Comparison of ENCODE assay signal across 17 cellular contexts in genomic region chr2:127517465-127517864, GRCh38.
"Had no signal": no experiment of that assay in that cellular context is flagged by ENCODE, and none has a peak within 500 bp of the region (broad histone marks: within the 10 kb centered on the region; RNA-seq: fewer than 3 reads in every experiment).

No MANE protein-coding gene starts in this region.

- H3K4me3 Mint-ChIP-seq: activated CD4-positive, alpha-beta T cell treated with anti-CD3 and anti-CD28 coated beads, Interleukin-2, amount 10 ng/mL, durations not matched to agents 7 days and 5 days; activated naive CD8-positive, alpha-beta T cell treated with anti-CD3 and anti-CD28 coated beads, Interleukin-2, amount 50 U/mL, for 24 hours; activated T-helper 1 cell treated with anti-CD3 and anti-CD28 coated beads, Interleukin-12 subunit alpha, Interleukin-12 subunit beta, Interleukin-2, Interleukin-4 antibody, amounts not matched to agents 30 ng/mL and 10 ng/mL and 1 ng/mL, durations not matched to agents 14 hours and 24 hours and 36 hours; naive B cell; stimulated activated memory B cell treated with anti-CD40 and anti-IgM and Interleukin-4, amounts not matched to agents 10 μg/mL and 1 μg/mL and 100 μg/mL, for 72 hours had no signal

- H3K27me3 Mint-ChIP-seq: activated CD4-positive, alpha-beta T cell treated with anti-CD3 and anti-CD28 coated beads, Interleukin-2, amount 10 ng/mL, durations not matched to agents 7 days and 5 days; activated naive CD8-positive, alpha-beta T cell treated with anti-CD3 and anti-CD28 coated beads, Interleukin-2, amount 50 U/mL, for 24 hours; naive B cell; stimulated activated memory B cell treated with anti-CD40 and anti-IgM and Interleukin-4, amounts not matched to agents 10 μg/mL and 1 μg/mL and 100 μg/mL, for 72 hours had no signal

- ATAC-seq: activated naive CD8-positive, alpha-beta T cell treated with anti-CD3 and anti-CD28 coated beads, Interleukin-2, amount 50 U/mL, for 24 hours; stimulated activated memory B cell treated with anti-CD40 and anti-IgM and Interleukin-4, amounts not matched to agents 10 μg/mL and 1 μg/mL and 100 μg/mL, for 72 hours had no signal

- H3K27me3 ChIP-seq: tibial nerve had no signal

- H3K27ac Mint-ChIP-seq: activated CD4-positive, alpha-beta T cell treated with anti-CD3 and anti-CD28 coated beads, Interleukin-2, amount 10 ng/mL, durations not matched to agents 7 days and 5 days; activated naive CD8-positive, alpha-beta T cell treated with anti-CD3 and anti-CD28 coated beads, Interleukin-2, amount 50 U/mL, for 24 hours; activated T-helper 1 cell treated with anti-CD3 and anti-CD28 coated beads, Interleukin-12 subunit alpha, Interleukin-12 subunit beta, Interleukin-2, Interleukin-4 antibody, amounts not matched to agents 30 ng/mL and 10 ng/mL and 1 ng/mL, durations not matched to agents 14 hours and 24 hours and 36 hours; stimulated activated memory B cell treated with anti-CD40 and anti-IgM and Interleukin-4, amounts not matched to agents 10 μg/mL and 1 μg/mL and 100 μg/mL, for 72 hours had no signal

- H3K9me3 Mint-ChIP-seq: activated CD4-positive, alpha-beta T cell treated with anti-CD3 and anti-CD28 coated beads, Interleukin-2, amount 10 ng/mL, durations not matched to agents 7 days and 5 days; activated naive CD8-positive, alpha-beta T cell treated with anti-CD3 and anti-CD28 coated beads, Interleukin-2, amount 50 U/mL, for 24 hours; activated T-helper 1 cell treated with anti-CD3 and anti-CD28 coated beads, Interleukin-12 subunit alpha, Interleukin-12 subunit beta, Interleukin-2, Interleukin-4 antibody, amounts not matched to agents 30 ng/mL and 10 ng/mL and 1 ng/mL, durations not matched to agents 14 hours and 24 hours and 36 hours; naive B cell; stimulated activated memory B cell treated with anti-CD40 and anti-IgM and Interleukin-4, amounts not matched to agents 10 μg/mL and 1 μg/mL and 100 μg/mL, for 72 hours had no signal

- H3K4me3 ChIP-seq: left ventricle myocardium inferior, tibial nerve had no signal

- H3K9me3 ChIP-seq: left ventricle myocardium inferior, tibial nerve had no signal

- FAIRE-seq: kidney, TTC549 had no signal

- DNase-seq: activated CD4-positive, alpha-beta T cell treated with anti-CD3 and anti-CD28 coated beads, Interleukin-2, amount 10 ng/mL, durations not matched to agents 7 days and 5 days; activated CD4-positive, CD25-positive, alpha-beta regulatory T cell; activated naive CD4-positive, alpha-beta T cell; activated naive CD8-positive, alpha-beta T cell treated with anti-CD3 and anti-CD28 coated beads, Interleukin-2, amount 50 U/mL, for 24 hours; aorta; cortex of kidney; effector CD4-positive, alpha-beta T cell; hypothalamus; kidney; left ventricle myocardium inferior; naive B cell; retina; substantia nigra had no signal
